1 cellular context compared by ENCODE assay signal in the genomic region with DNA sequence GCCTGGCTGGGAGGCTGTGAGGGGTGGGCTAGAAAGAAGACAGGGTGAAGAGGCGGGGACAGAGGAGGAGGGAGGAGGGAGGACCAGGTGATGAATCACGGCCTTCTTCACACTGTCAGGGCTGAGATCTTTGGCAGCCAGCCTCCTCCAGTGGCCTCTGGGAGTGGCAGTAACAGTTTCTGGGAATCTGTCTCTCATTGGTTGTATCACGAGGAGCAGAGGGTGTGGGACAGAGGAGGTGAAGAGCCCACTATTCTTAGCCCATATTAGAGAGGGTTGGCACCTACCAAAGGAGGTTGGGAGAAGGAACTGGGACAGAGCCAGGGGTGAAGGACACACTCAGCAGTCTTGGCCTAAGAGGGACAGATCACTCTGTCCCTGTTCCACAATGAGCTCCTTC.
A peak's percentile ranks its signal among the peaks of the same experiment; 100 is the strongest.
TF ChIP-seq lines count a peak whose summit lies in the region.

No MANE protein-coding gene starts in this region.

TF ChIP-seq in HEK293, 187 proteins besides CTCF, POLR2A, EP300 and RAD21 (continued from another document):
- TF ChIP-seq, protein P1, sequence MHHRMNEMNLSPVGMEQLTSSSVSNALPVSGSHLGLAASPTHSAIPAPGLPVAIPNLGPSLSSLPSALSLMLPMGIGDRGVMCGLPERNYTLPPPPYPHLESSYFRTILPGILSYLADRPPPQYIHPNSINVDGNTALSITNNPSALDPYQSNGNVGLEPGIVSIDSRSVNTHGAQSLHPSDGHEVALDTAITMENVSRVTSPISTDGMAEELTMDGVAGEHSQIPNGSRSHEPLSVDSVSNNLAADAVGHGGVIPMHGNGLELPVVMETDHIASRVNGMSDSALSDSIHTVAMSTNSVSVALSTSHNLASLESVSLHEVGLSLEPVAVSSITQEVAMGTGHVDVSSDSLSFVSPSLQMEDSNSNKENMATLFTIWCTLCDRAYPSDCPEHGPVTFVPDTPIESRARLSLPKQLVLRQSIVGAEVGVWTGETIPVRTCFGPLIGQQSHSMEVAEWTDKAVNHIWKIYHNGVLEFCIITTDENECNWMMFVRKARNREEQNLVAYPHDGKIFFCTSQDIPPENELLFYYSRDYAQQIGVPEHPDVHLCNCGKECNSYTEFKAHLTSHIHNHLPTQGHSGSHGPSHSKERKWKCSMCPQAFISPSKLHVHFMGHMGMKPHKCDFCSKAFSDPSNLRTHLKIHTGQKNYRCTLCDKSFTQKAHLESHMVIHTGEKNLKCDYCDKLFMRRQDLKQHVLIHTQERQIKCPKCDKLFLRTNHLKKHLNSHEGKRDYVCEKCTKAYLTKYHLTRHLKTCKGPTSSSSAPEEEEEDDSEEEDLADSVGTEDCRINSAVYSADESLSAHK (tag by site-specific recombination; IDR thresholded peaks at IDR 0.05) = peak; percentile 54; the same call in 1 of the 2 replicates
- TF ChIP-seq ZFHX2 (tag by site-specific recombination; conservative IDR thresholded peaks at IDR 0.05) (0 out of 2 replicates have a peak, but pooled peaks have one; percentile 15), ZFP37 (tag by site-specific recombination; IDR thresholded peaks at IDR 0.05) (no peak), ZNF776 (tag by site-specific recombination; IDR thresholded peaks at IDR 0.05; ENCODE audit: borderline replicate concordance) (no peak), ZNF114 (tag by site-specific recombination; IDR thresholded peaks at IDR 0.05) (no peak), ZNF341 (tag by site-specific recombination; IDR thresholded peaks at IDR 0.05; ENCODE audit: low read depth) (peak; percentile 79), SP2 (tag by site-specific recombination; IDR thresholded peaks at IDR 0.05) (peak; percentile 52), SP3 (tag by site-specific recombination; IDR thresholded peaks at IDR 0.05) (0 out of 2 replicates have a peak, but pooled peaks have one; percentile 35), GLI4 (tag by site-specific recombination; IDR thresholded peaks at IDR 0.05) (no peak)
- TF ChIP-seq, protein P2, sequence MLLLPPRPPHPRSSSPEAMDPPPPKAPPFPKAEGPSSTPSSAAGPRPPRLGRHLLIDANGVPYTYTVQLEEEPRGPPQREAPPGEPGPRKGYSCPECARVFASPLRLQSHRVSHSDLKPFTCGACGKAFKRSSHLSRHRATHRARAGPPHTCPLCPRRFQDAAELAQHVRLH (tag by site-specific recombination; IDR thresholded peaks at IDR 0.05) = 0 out of 2 replicates have a peak, but pooled peaks have one; percentile 54
- TF ChIP-seq, protein P3, sequence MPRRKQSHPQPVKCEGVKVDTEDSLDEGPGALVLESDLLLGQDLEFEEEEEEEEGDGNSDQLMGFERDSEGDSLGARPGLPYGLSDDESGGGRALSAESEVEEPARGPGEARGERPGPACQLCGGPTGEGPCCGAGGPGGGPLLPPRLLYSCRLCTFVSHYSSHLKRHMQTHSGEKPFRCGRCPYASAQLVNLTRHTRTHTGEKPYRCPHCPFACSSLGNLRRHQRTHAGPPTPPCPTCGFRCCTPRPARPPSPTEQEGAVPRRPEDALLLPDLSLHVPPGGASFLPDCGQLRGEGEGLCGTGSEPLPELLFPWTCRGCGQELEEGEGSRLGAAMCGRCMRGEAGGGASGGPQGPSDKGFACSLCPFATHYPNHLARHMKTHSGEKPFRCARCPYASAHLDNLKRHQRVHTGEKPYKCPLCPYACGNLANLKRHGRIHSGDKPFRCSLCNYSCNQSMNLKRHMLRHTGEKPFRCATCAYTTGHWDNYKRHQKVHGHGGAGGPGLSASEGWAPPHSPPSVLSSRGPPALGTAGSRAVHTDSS (tag by site-specific recombination; IDR thresholded peaks at IDR 0.05) = no peak
- TF ChIP-seq, protein P4, sequence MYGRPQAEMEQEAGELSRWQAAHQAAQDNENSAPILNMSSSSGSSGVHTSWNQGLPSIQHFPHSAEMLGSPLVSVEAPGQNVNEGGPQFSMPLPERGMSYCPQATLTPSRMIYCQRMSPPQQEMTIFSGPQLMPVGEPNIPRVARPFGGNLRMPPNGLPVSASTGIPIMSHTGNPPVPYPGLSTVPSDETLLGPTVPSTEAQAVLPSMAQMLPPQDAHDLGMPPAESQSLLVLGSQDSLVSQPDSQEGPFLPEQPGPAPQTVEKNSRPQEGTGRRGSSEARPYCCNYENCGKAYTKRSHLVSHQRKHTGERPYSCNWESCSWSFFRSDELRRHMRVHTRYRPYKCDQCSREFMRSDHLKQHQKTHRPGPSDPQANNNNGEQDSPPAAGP (tag by site-specific recombination; IDR thresholded peaks at IDR 0.05) = peak; percentile 22; the same call in 1 of the 2 replicates
